Comparison of ENCODE assay signal across 2 cellular contexts in genomic region chr11:36309779-36310178, GRCh38.
TF ChIP-seq lines count a peak whose summit lies in the region.

No MANE protein-coding gene starts in this region.

TF ChIP-seq in K562, 482 proteins besides CTCF, POLR2A, EP300 and RAD21:
- no peak for TF ChIP-seq NFIX (CRISPR knock-in tag; IDR thresholded peaks at IDR 0.05; ENCODE audit: low read depth)
- TF ChIP-seq STAT5A (IDR thresholded peaks at IDR 0.05; ENCODE audit: borderline replicate concordance, low read length), result no peak
- TF ChIP-seq HNRNPUL1 (IDR thresholded peaks at IDR 0.05; ENCODE audit: low read length), result no peak
- TF ChIP-seq NFYB (IDR thresholded peaks at IDR 0.05; ENCODE audit: extremely low read depth, insufficient read length), result no peak
- no peak for TF ChIP-seq ZNF785 (CRISPR knock-in tag; IDR thresholded peaks at IDR 0.05)
- no peak for TF ChIP-seq KDM1A (IDR thresholded peaks at IDR 0.05)
- TF ChIP-seq ZNF695 (CRISPR knock-in tag; IDR thresholded peaks at IDR 0.05), result no peak
- no peak for TF ChIP-seq BRF1 (IDR thresholded peaks at IDR 0.05; ENCODE audit: borderline replicate concordance, extremely low read depth, insufficient read length)
- no peak for TF ChIP-seq COPS2 (conservative IDR thresholded peaks at IDR 0.05)
- TF ChIP-seq MCM5 (IDR thresholded peaks at IDR 0.05; ENCODE audit: low read depth), result no peak
- no peak for TF ChIP-seq HCFC1 (IDR thresholded peaks at IDR 0.05; ENCODE audit: low read depth, low read length)
- no peak for TF ChIP-seq CBX2 (IDR thresholded peaks at IDR 0.05; ENCODE audit: insufficient read depth, low read length, poor library complexity, severe bottlenecking)

TF ChIP-seq in HepG2, 621 proteins besides CTCF, POLR2A, EP300 and RAD21:
- no peak for TF ChIP-seq CBFB (CRISPR knock-in tag; IDR thresholded peaks at IDR 0.05)
- TF ChIP-seq RARA (CRISPR knock-in tag; IDR thresholded peaks at IDR 0.05), result no peak
- no peak for TF ChIP-seq ZNF652 (CRISPR knock-in tag; IDR thresholded peaks at IDR 0.05; ENCODE audit: borderline replicate concordance, low read depth)
- TF ChIP-seq ZBTB34 (CRISPR knock-in tag; IDR thresholded peaks at IDR 0.05), result no peak
- TF ChIP-seq ZNF784 (CRISPR knock-in tag; IDR thresholded peaks at IDR 0.05; ENCODE audit: borderline replicate concordance), result no peak
- TF ChIP-seq ZNF333 (CRISPR knock-in tag; IDR thresholded peaks at IDR 0.05; ENCODE audit: borderline replicate concordance), result no peak
- TF ChIP-seq PLSCR1 (CRISPR knock-in tag; IDR thresholded peaks at IDR 0.05; ENCODE audit: borderline replicate concordance), result no peak
- TF ChIP-seq SIN3B (IDR thresholded peaks at IDR 0.05; ENCODE audit: low read length), result no peak
- no peak for TF ChIP-seq HDAC1 (CRISPR knock-in tag; IDR thresholded peaks at IDR 0.05)
- TF ChIP-seq JUN (CRISPR knock-in tag; IDR thresholded peaks at IDR 0.05), result no peak
- no peak for TF ChIP-seq MTA3 (CRISPR knock-in tag; IDR thresholded peaks at IDR 0.05)
- TF ChIP-seq ATF4 (CRISPR knock-in tag; IDR thresholded peaks at IDR 0.05), result no peak
- no peak for TF ChIP-seq LBX2 (CRISPR knock-in tag; IDR thresholded peaks at IDR 0.05; ENCODE audit: borderline replicate concordance)
- no peak for TF ChIP-seq SMYD3 (CRISPR knock-in tag; IDR thresholded peaks at IDR 0.05)
- TF ChIP-seq ZFP36L2 (CRISPR knock-in tag; IDR thresholded peaks at IDR 0.05), result no peak
- TF ChIP-seq ZHX1 (CRISPR knock-in tag; IDR thresholded peaks at IDR 0.05; ENCODE audit: low read depth), result no peak
- no peak for TF ChIP-seq ATF7 (IDR thresholded peaks at IDR 0.05)
- TF ChIP-seq ATF7 (CRISPR knock-in tag; IDR thresholded peaks at IDR 0.05), result no peak
- TF ChIP-seq PTBP1 (IDR thresholded peaks at IDR 0.05; ENCODE audit: low read depth, low read length, poor library complexity, severe bottlenecking), result no peak
- no peak for TF ChIP-seq ZNF772 (CRISPR knock-in tag; IDR thresholded peaks at IDR 0.05)
